In the genomic region with DNA sequence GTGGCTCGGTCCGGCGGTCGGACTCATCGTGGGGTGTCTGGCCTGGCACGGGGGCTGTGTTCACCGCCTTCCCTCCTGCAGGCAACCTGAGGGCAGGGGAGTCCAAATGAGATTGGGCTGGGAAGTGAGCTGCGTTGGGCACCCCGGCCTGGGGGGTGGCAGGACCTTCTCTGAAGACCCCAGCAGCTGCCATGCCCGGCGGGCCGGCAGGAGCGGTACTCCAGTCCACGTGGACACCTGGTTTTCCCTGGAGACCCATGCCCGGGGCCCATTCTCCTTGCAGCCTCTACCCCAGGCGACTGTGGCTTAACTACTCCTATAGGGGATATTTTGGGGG, we compare ENCODE assay signal across 15 cellular contexts. TPM values are rescaled to one million over a fixed set of nuclear protein-coding genes. Genes with fewer than 3 reads are reported as not detected.
DNase-seq lines count a peak whose midpoint lies in the region; ATAC-seq and TF ChIP-seq lines count a peak whose summit lies in the region.
"Had no signal": no experiment of that assay in that cellular context is flagged by ENCODE, and none has a peak within 500 bp of the region (broad histone marks: within the 10 kb centered on the region; RNA-seq: fewer than 3 reads in every experiment).

No MANE protein-coding gene starts in this region.

- H3K4me1 ChIP-seq in PC-3 (ENCODE audit: insufficient read depth, low read length) (peaks cover 10% of the 10 kb centered on the region), colonic mucosa (peaks cover 18% of the 10 kb centered on the region), mucosa of rectum (ENCODE audit: control insufficient read depth in 2 of 2, insufficient read depth in 2 of 2, low read length in 2 of 2) (peaks cover 24 to 32% of the 10 kb centered on the region in 2 donors), thyroid gland (peaks cover 74 to 96% of the 10 kb centered on the region in 2 donors), upper lobe of right lung (peaks cover 7% of the 10 kb centered on the region)

- no peak for DNase-seq in PC-3
- DNase-seq in colonic mucosa: no peak
- no peak for DNase-seq in thyroid gland
- DNase-seq in NOMO-1 treated with DMSO at 0.1 percent for 48 hours (lab: John Stamatoyannopoulos, UW; ENCODE audit: unreplicated experiment): no peak
- DNase-seq in MG63: no peak
- no peak for DNase-seq in effector CD8-positive, alpha-beta T cell (lab: John Stamatoyannopoulos, UW)
- DNase-seq in upper lobe of right lung: no peak
- DNase-seq: CD4-positive, alpha-beta memory T cell; GF-D8; H9 had no signal

- no peaks in the 10 kb centered on the region for H3K9me3 ChIP-seq in PC-3 (ENCODE audit: low read length)
- no peaks in the 10 kb centered on the region for H3K9me3 ChIP-seq in colonic mucosa
- H3K9me3 ChIP-seq in mucosa of rectum (ENCODE audit: control insufficient read depth in 2 of 2, low read length in 2 of 2): no peaks in the 10 kb centered on the region
- no peaks in the 10 kb centered on the region for H3K9me3 ChIP-seq in thyroid gland
- no peaks in the 10 kb centered on the region for H3K9me3 ChIP-seq in MG63
- no peaks in the 10 kb centered on the region for H3K9me3 ChIP-seq in upper lobe of right lung

- H3K9ac ChIP-seq in PC-3 (ENCODE audit: low read length): no peak overlapping the region
- H3K9ac ChIP-seq in colonic mucosa (ENCODE audit: low read depth in 2 of 2, low read length in 2 of 2): peak overlapping the region; percentile 6 to 14
- peak overlapping the region in 1 of 2 donors; percentile 49 for H3K9ac ChIP-seq in mucosa of rectum (ENCODE audit: low read depth in 1 of 2, low read length in 2 of 2)
- H3K9ac ChIP-seq: GM23248 had no signal

- intact Hi-C loops in PC-3 (cut with micrococcal nuclease) (loop anchor here (5.0 kb wide), 1 partner anchor 94 kb away; no protein-coding TSS in a partner anchor), colonic mucosa (cut with DNase I) (no loop called here), thyroid gland (cut with DNase I) (no loop called here), upper lobe of right lung (cut with DNase I) (no loop called here)

- H3F3A ChIP-seq in PC-3 (ENCODE audit: low read length, unreplicated experiment): no peaks in the 10 kb centered on the region

- H3K4me3 ChIP-seq in PC-3 (ENCODE audit: low read length) (no peak overlapping the region), colonic mucosa (no peak overlapping the region), mucosa of rectum (ENCODE audit: low read length in 2 of 2) (peak overlapping the region in 1 of 2 donors; percentile 24), thyroid gland (replicated peaks in 1 of 3) (no peak overlapping the region), MG63 (no peak overlapping the region), upper lobe of right lung (no peak overlapping the region)
- H3K4me3 ChIP-seq: GM23248 had no signal

- no peak overlapping the region for H3K4me2 ChIP-seq in PC-3 (ENCODE audit: low read length)

- H3K36me3 ChIP-seq in PC-3 (ENCODE audit: low read depth, low read length): no peaks in the 10 kb centered on the region
- no peaks in the 10 kb centered on the region for H3K36me3 ChIP-seq in colonic mucosa
- H3K36me3 ChIP-seq in mucosa of rectum (ENCODE audit: control insufficient read depth in 2 of 2, insufficient read depth in 2 of 2, low read length in 2 of 2): no peaks in the 10 kb centered on the region
- H3K36me3 ChIP-seq in thyroid gland: no peaks in the 10 kb centered on the region
- H3K36me3 ChIP-seq in MG63: no peaks in the 10 kb centered on the region
- no peaks in the 10 kb centered on the region for H3K36me3 ChIP-seq in upper lobe of right lung

- BruUV-seq in PC-3 (replicated peaks; lab: Mats Ljungman, UMichigan): no TSS peak

- POLR2A ChIA-PET in PC-3 (lab: Charles Lee; ENCODE audit: unreplicated experiment): no interaction called here

- no peaks in the 10 kb centered on the region for H3K79me2 ChIP-seq in PC-3 (ENCODE audit: low read length)

- CTCF ChIA-PET in PC-3 (lab: Charles Lee): no interaction called here

- H2AFZ ChIP-seq in PC-3 (ENCODE audit: low read length): no peak overlapping the region
- H2AFZ ChIP-seq: GM23248 had no signal

- no peaks in the 10 kb centered on the region for H3K9me2 ChIP-seq in PC-3 (replicated peaks; ENCODE audit: low read length)

- 90 to 93% methylated on average over 5 to 12 of the region's 16 CpGs for WGBS in thyroid gland, 2 donors

- no peak for TF ChIP-seq POLR2A in thyroid gland (IDR thresholded peaks at IDR 0.05)

- TF ChIP-seq CTCF in PC-3 (conservative IDR thresholded peaks at IDR 0.05; ENCODE audit: low read depth, low read length): no peak
- no peak for TF ChIP-seq CTCF in colonic mucosa (IDR thresholded peaks at IDR 0.05)
- no peak for TF ChIP-seq CTCF in thyroid gland (IDR thresholded peaks at IDR 0.05)
- TF ChIP-seq CTCF in upper lobe of right lung (IDR thresholded peaks at IDR 0.05): no peak

- ATAC-seq in PC-3: no peak
- no peak for ATAC-seq in upper lobe of right lung

- no peaks in the 10 kb centered on the region for H4K20me1 ChIP-seq in PC-3 (ENCODE audit: low read length)

- peak overlapping the region; percentile 8; the same call in 1 of the 2 replicates for H3K27ac ChIP-seq in PC-3 (ENCODE audit: low read length)
- peak overlapping the region; percentile 57 for H3K27ac ChIP-seq in colonic mucosa
- peak overlapping the region; percentile 82 to 87 for H3K27ac ChIP-seq in mucosa of rectum (ENCODE audit: low read depth in 2 of 2, low read length in 2 of 2)
- H3K27ac ChIP-seq in thyroid gland: peak overlapping the region; percentile 63 to 94 (median 88)
- H3K27ac ChIP-seq in upper lobe of right lung: no peak overlapping the region
- H3K27ac ChIP-seq: GM23248 had no signal

- H3K27me3 ChIP-seq in PC-3 (ENCODE audit: low read length) (no peaks in the 10 kb centered on the region), colonic mucosa (no peaks in the 10 kb centered on the region), mucosa of rectum (ENCODE audit: control insufficient read depth in 2 of 2, insufficient read depth in 2 of 2, low read length in 2 of 2) (peaks cover 0 to 4% of the 10 kb centered on the region in 2 donors), thyroid gland (no peaks in the 10 kb centered on the region), MG63 (no peaks in the 10 kb centered on the region), upper lobe of right lung (no peaks in the 10 kb centered on the region)

RNA-seq across cellular contexts. Expression of a gene that starts 24.5 kb away (rescaled TPM):
- total RNA-seq in PC-3 (2014; rRNA removed): 0.55 TPM in 1 of 2 replicates, not detected in the other
- 1 to 10 TPM in 1 of 2 donors, under 1 TPM in 1; 0.54 to 1.3 TPM for total RNA-seq in colonic mucosa
- total RNA-seq in thyroid gland: 1 to 10 TPM in 1 of 4 donors, under 1 TPM in 3; 0.22 to 3.0 (median 0.66) TPM
- total RNA-seq in MG63 (2014; rRNA removed; shearing (Covaris generic); ENCODE audit: low replicate concordance): 1.0 and 1.3 TPM in 2 replicates
- 0.29 TPM for total RNA-seq in upper lobe of right lung
- total RNA-seq: A172; Calu3; CD4-positive, alpha-beta memory T cell; H4 had no signal

RNA-seq across cellular contexts. Expression of a gene that starts 47.9 kb away (rescaled TPM):
- total RNA-seq in PC-3 (2014; rRNA removed) (21.5 and 23.2 TPM in 2 replicates), colonic mucosa (10 to 100 TPM in 1 of 2 donors, 1 to 10 TPM in 1; 8.5 to 28.4 TPM), thyroid gland (10 to 100 TPM in 2 of 4 donors, 1 to 10 TPM in 2; 5.2 to 12.6 (median 8.8) TPM), upper lobe of right lung (4.8 TPM)
- 3.7 and 9.9 TPM in 2 replicates for total RNA-seq in MG63 (2014; rRNA removed; shearing (Covaris generic); ENCODE audit: low replicate concordance)
- total RNA-seq: CD4-positive, alpha-beta memory T cell had no signal
